ENCODE assay signal across 8 cellular contexts in the genomic region with DNA sequence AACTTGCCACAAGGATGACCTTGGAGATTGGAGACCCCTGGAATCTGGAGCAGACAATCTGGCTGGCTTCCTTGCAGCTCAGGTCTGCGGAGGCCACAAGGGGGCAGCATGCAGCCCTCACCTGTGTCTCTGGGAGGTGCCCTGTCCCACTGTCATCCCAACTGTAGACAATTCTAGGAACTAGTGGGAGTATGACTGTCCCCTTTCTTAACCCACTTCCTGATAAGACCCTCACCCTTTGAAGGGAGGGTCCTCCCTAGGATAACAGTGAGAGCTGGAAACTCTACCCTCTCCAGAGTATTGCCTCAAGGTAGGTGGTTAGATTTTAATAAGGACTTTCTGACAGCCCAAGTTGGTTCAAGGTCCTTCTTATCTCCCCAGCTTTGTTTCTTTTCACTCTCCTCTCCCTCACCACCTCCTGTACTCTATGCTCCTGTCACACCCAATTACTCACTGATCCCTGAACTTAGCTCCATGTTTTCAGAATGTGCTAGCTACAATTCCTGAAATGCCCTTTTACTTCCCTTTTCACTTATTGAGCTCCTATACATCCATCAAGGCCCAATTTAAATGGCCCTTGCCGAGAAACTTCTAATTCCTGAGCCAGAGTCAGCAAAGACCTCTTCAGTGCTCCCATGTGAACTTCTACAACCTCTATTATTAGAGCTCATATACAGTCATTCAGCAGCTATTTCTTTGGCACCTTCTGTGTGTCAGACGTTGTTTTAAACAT. TPM values are rescaled to one million over a fixed set of nuclear protein-coding genes. Genes with fewer than 3 reads are reported as not detected.
DNase-seq lines count a peak whose midpoint lies in the region; ATAC-seq and TF ChIP-seq lines count a peak whose summit lies in the region.

No MANE protein-coding gene starts in this region.

- TF ChIP-seq CTCF in AG10803 (conservative IDR thresholded peaks at IDR 0.05; ENCODE audit: low read length) = peak; percentile 63
- peak; percentile 93 for TF ChIP-seq CTCF in kidney epithelial cell (IDR thresholded peaks at IDR 0.05; ENCODE audit: insufficient read depth, low read length, poor library complexity, severe bottlenecking)

- H3K27ac Mint-ChIP-seq in T-helper 17 cell = peak overlapping the region; percentile 16

- no peaks in the 10 kb centered on the region for H3K27me3 ChIP-seq in kidney epithelial cell (ENCODE audit: control insufficient read depth, insufficient read depth, low read length)

- peaks cover 13% of the 10 kb centered on the region for H3K4me1 Mint-ChIP-seq in T-helper 17 cell

- peaks cover 3% of the 10 kb centered on the region for H3K36me3 ChIP-seq in kidney epithelial cell (ENCODE audit: control insufficient read depth, insufficient read depth, low read length)

- H3K4me3 ChIP-seq in AG10803 (ENCODE audit: low read length) (no peak overlapping the region), kidney epithelial cell (ENCODE audit: low read depth, low read length) (no peak overlapping the region)

- DNase-seq in AG10803 (ENCODE audit: low read depth) (no peak), HCEC 1CT (peak; percentile 24), T-helper 17 cell (peak; percentile 44 to 53 (median 48)), amniotic epithelial cell (ENCODE audit: low read depth) (peak; percentile 13), kidney epithelial cell (ENCODE audit: low read depth) (no peak)
- peak; percentile 12 to 53 (median 40) for DNase-seq in stimulated activated CD4-positive, alpha-beta T cell treated with anti-CD3 and anti-CD28 coated beads, TNF-alpha, amount 100 ng/mL, for 1 hour (ENCODE audit: low read depth in 3 of 3, low spot score in 1 of 3)

- ATAC-seq in T-helper 17 cell (peak; percentile 66), GM19395 (IDR thresholded peaks at IDR 0.05; ENCODE audit: unreplicated experiment) (no peak), GM21825 (IDR thresholded peaks at IDR 0.05; ENCODE audit: unreplicated experiment) (no peak)

- peaks cover 13% of the 10 kb centered on the region for H3K36me3 Mint-ChIP-seq in T-helper 17 cell (ENCODE audit: low read depth)

- no peaks in the 10 kb centered on the region for H3K9me3 ChIP-seq in T-helper 17 cell (ENCODE audit: control insufficient read depth, low read length, poor library complexity, severe bottlenecking)

- H3K4me3 Mint-ChIP-seq in T-helper 17 cell = no peak overlapping the region

- H3K27me3 Mint-ChIP-seq in T-helper 17 cell = no peaks in the 10 kb centered on the region

RNA-seq across cellular contexts. Expression of a gene that starts 9.2 kb away (rescaled TPM):
- total RNA-seq in T-helper 17 cell (under 1 TPM; 0.17 to 0.86 TPM), kidney epithelial cell (2.8 and 3.4 TPM in 2 replicates)

Comparison
In these comparisons a context has a peak if more than half of its experiments do, and no peak if none do; other contexts are left out.
1. DNase-seq: peak in HCEC 1CT (single experiment), T-helper 17 cell (3 of 3), amniotic epithelial cell (single experiment) and stimulated activated CD4-positive, alpha-beta T cell treated with anti-CD3 and anti-CD28 coated beads, TNF-alpha, amount 100 ng/mL, for 1 hour (3 of 3); none in AG10803 (single experiment) and kidney epithelial cell (single experiment).